ENCODE assay signal across 2 cellular contexts in genomic region chr6:30258204-30258603, GRCh38.
TF ChIP-seq lines count a peak whose summit lies in the region.

No MANE protein-coding gene starts in this region.

TF ChIP-seq in HCT116, 20 proteins besides CTCF, POLR2A, EP300 and RAD21:
- no peak for TF ChIP-seq EGR1 (IDR thresholded peaks at IDR 0.05; ENCODE audit: low read depth)
- TF ChIP-seq, protein P1, sequence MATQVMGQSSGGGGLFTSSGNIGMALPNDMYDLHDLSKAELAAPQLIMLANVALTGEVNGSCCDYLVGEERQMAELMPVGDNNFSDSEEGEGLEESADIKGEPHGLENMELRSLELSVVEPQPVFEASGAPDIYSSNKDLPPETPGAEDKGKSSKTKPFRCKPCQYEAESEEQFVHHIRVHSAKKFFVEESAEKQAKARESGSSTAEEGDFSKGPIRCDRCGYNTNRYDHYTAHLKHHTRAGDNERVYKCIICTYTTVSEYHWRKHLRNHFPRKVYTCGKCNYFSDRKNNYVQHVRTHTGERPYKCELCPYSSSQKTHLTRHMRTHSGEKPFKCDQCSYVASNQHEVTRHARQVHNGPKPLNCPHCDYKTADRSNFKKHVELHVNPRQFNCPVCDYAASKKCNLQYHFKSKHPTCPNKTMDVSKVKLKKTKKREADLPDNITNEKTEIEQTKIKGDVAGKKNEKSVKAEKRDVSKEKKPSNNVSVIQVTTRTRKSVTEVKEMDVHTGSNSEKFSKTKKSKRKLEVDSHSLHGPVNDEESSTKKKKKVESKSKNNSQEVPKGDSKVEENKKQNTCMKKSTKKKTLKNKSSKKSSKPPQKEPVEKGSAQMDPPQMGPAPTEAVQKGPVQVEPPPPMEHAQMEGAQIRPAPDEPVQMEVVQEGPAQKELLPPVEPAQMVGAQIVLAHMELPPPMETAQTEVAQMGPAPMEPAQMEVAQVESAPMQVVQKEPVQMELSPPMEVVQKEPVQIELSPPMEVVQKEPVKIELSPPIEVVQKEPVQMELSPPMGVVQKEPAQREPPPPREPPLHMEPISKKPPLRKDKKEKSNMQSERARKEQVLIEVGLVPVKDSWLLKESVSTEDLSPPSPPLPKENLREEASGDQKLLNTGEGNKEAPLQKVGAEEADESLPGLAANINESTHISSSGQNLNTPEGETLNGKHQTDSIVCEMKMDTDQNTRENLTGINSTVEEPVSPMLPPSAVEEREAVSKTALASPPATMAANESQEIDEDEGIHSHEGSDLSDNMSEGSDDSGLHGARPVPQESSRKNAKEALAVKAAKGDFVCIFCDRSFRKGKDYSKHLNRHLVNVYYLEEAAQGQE (IDR thresholded peaks at IDR 0.05; ENCODE audit: low read depth) = no peak
- no peak for TF ChIP-seq MAX (IDR thresholded peaks at IDR 0.05)
- TF ChIP-seq, protein P2, sequence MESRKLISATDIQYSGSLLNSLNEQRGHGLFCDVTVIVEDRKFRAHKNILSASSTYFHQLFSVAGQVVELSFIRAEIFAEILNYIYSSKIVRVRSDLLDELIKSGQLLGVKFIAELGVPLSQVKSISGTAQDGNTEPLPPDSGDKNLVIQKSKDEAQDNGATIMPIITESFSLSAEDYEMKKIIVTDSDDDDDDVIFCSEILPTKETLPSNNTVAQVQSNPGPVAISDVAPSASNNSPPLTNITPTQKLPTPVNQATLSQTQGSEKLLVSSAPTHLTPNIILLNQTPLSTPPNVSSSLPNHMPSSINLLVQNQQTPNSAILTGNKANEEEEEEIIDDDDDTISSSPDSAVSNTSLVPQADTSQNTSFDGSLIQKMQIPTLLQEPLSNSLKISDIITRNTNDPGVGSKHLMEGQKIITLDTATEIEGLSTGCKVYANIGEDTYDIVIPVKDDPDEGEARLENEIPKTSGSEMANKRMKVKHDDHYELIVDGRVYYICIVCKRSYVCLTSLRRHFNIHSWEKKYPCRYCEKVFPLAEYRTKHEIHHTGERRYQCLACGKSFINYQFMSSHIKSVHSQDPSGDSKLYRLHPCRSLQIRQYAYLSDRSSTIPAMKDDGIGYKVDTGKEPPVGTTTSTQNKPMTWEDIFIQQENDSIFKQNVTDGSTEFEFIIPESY (IDR thresholded peaks at IDR 0.05; ENCODE audit: extremely low read depth, insufficient replicate concordance, low read length) = no peak
- no peak for TF ChIP-seq TCF7L2 (IDR thresholded peaks at IDR 0.05; ENCODE audit: borderline replicate concordance, extremely low read depth, insufficient read depth, insufficient read length)
- no peak for TF ChIP-seq SIN3A (IDR thresholded peaks at IDR 0.05; ENCODE audit: low read depth)
- no peak for TF ChIP-seq POLR2AphosphoS5 (IDR thresholded peaks at IDR 0.05; ENCODE audit: low read depth, low read length)
- TF ChIP-seq, protein P3, sequence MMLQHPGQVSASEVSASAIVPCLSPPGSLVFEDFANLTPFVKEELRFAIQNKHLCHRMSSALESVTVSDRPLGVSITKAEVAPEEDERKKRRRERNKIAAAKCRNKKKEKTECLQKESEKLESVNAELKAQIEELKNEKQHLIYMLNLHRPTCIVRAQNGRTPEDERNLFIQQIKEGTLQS (IDR thresholded peaks at IDR 0.05) = no peak
- TF ChIP-seq CEBPB (IDR thresholded peaks at IDR 0.05; ENCODE audit: low read depth) = no peak
TF ChIP-seq in HCT116: peak in this region for 0.

TF ChIP-seq in GM12878, 131 proteins besides CTCF, POLR2A, EP300 and RAD21:
- TF ChIP-seq ATF7 (IDR thresholded peaks at IDR 0.05; ENCODE audit: low read depth) (no peak), ZNF24 (IDR thresholded peaks at IDR 0.05) (peak; percentile 68; the same call in 1 of the 2 replicates)
